In genomic region chr22:31133911-31134310, GRCh38 we compare ENCODE assay signal across 31 cellular contexts. TPM values are rescaled to one million over a fixed set of nuclear protein-coding genes. Genes with fewer than 3 reads are reported as not detected.
DNase-seq lines count a peak whose midpoint lies in the region; ATAC-seq, FAIRE-seq and TF ChIP-seq lines count a peak whose summit lies in the region.
"Had no signal": no experiment of that assay in that cellular context is flagged by ENCODE, and none has a peak within 500 bp of the region (broad histone marks: within the 10 kb centered on the region; RNA-seq: fewer than 3 reads in every experiment).

No MANE protein-coding gene starts in this region.

- H3K4me3 ChIP-seq in SK-N-SH (ENCODE audit: low read depth in 2 of 2, low read length in 1 of 2) (no peak overlapping the region), SJCRH30 (no peak overlapping the region), OCI-LY7 (ENCODE audit: low read depth, low read length, poor library complexity, severe bottlenecking) (no peak overlapping the region)
- H3K4me3 ChIP-seq: GM12878, SK-N-MC had no signal

- DNase-seq in SK-N-SH (peak; percentile 17), frontal cortex (ENCODE audit: low spot score in 2 of 2) (peak; percentile 3 to 11), posterior vena cava (ENCODE audit: low spot score) (peak; percentile 72), SJCRH30 (no peak), OCI-LY7 (ENCODE audit: low spot score) (no peak)
- DNase-seq: 8988T; ACHN; CD4-positive, CD25-positive, alpha-beta regulatory T cell; DMS 273 treated with DMSO at 0.1 percent for 48 hours; DMS79; EL; GDM1; IMR-90; KG1; MM.1S; NCI-H2029; NCI-H446; NCI-H524 treated with DMSO at 0.1 percent for 48 hours; NCI-H82; NK-92 treated with Interleukin-12 subunit alpha and Interleukin-12 subunit beta, amount 100 ng/mL, for 24 hours; SHP77 treated with DMSO at 0.1 percent for 48 hours had no signal

- no peak for FAIRE-seq in frontal cortex (lab: Jason Lieb, UNC)
- FAIRE-seq: GM12878, H1, HTR-8/SVneo had no signal

- H3K9me3 ChIP-seq in SK-N-SH (no peaks in the 10 kb centered on the region), SJCRH30 (replicated peaks) (no peaks in the 10 kb centered on the region), OCI-LY7 (ENCODE audit: low read length) (no peaks in the 10 kb centered on the region)

- H3K79me2 ChIP-seq in SK-N-SH (ENCODE audit: insufficient read depth) = no peaks in the 10 kb centered on the region
- H3K79me2 ChIP-seq in OCI-LY7 (ENCODE audit: insufficient read depth, low read depth, low read length) = no peaks in the 10 kb centered on the region

- no peak for TF ChIP-seq RAD21 in SK-N-SH (IDR thresholded peaks at IDR 0.05; ENCODE audit: low read length)

- H3K4me2 ChIP-seq in SK-N-SH (no peak overlapping the region), OCI-LY7 (ENCODE audit: low read length) (no peak overlapping the region)

- H2AFZ ChIP-seq in SK-N-SH (ENCODE audit: low read depth) = no peak overlapping the region
- H2AFZ ChIP-seq in OCI-LY7 (ENCODE audit: low read length) = no peak overlapping the region

- H3K27ac ChIP-seq in SK-N-SH (ENCODE audit: low read depth in 2 of 2, low read length in 1 of 2) (no peak overlapping the region), SJCRH30 (no peak overlapping the region), OCI-LY7 (ENCODE audit: low read depth, low read length, poor library complexity, severe bottlenecking) (no peak overlapping the region)
- H3K27ac ChIP-seq: RWPE1, SK-N-MC had no signal

- no peak overlapping the region for H3K9ac ChIP-seq in SK-N-SH

- CTCF ChIA-PET in SK-N-SH (lab: Yijun Ruan, JAX) = interaction anchor here (3.3 kb wide), 1 partner anchor 26 kb away, joined by 14 read pairs; the partner anchor contains the start of gene SELENOM
- CTCF ChIA-PET in OCI-LY7 (lab: Charles Lee; ENCODE audit: unreplicated experiment) = interaction anchor here (0.6 kb wide), 1 partner anchor 1111 kb away, joined by 5 read pairs; no protein-coding TSS in a partner anchor

- POLR2A ChIA-PET in SK-N-SH (lab: Yijun Ruan, JAX) = no interaction called here
- POLR2A ChIA-PET in OCI-LY7 (lab: Charles Lee) = no interaction called here

- BruUV-seq in OCI-LY7 (replicated peaks; lab: Mats Ljungman, UMichigan) = no TSS peak

- H3K27me3 ChIP-seq in SK-N-SH (ENCODE audit: insufficient read depth) (peaks cover 3% of the 10 kb centered on the region; the same call in 1 of the 2 replicates), SJCRH30 (no peaks in the 10 kb centered on the region)

- TF ChIP-seq CTCF in SK-N-SH (IDR thresholded peaks at IDR 0.05) = no peak
- no peak for TF ChIP-seq CTCF in OCI-LY7 (conservative IDR thresholded peaks at IDR 0.05; ENCODE audit: low read length)

- H3K9me2 ChIP-seq in SK-N-SH (no peaks in the 10 kb centered on the region), OCI-LY7 (ENCODE audit: insufficient read depth, low read length) (no peaks in the 10 kb centered on the region)

- H3K36me3 ChIP-seq in SK-N-SH (replicated peaks in 1 of 2; ENCODE audit: control insufficient read depth in 1 of 2, insufficient read depth in 2 of 2, low read length in 1 of 2) = no peaks in the 10 kb centered on the region
- H3K36me3 ChIP-seq in SJCRH30 = no peaks in the 10 kb centered on the region
- H3K36me3 ChIP-seq in OCI-LY7 (ENCODE audit: insufficient read depth, low read length) = no peaks in the 10 kb centered on the region

- peaks cover 6% of the 10 kb centered on the region for H3F3A ChIP-seq in SK-N-SH (replicated peaks; ENCODE audit: insufficient read depth)

- ATAC-seq in SK-N-SH treated with all-trans-retinoic acid at 6 μM for 48 hours = no peak
- ATAC-seq in GM19467 (IDR thresholded peaks at IDR 0.05; ENCODE audit: unreplicated experiment) = no peak
- ATAC-seq in HG03039 (IDR thresholded peaks at IDR 0.05; ENCODE audit: unreplicated experiment) = no peak
- ATAC-seq: GM12878, HCT116, Panc1 had no signal

- 100% methylated on average over 1 of the region's 19 CpGs for WGBS in SK-N-SH (ENCODE audit: low lambda C conversion rate)

- no peaks in the 10 kb centered on the region; a peak in 1 of 4 replicates for H3K4me1 ChIP-seq in SK-N-SH (ENCODE audit: control insufficient read depth in 1 of 2, insufficient read depth in 2 of 2, low read depth in 1 of 2, low read length in 1 of 2)
- H3K4me1 ChIP-seq in SJCRH30 = no peaks in the 10 kb centered on the region; the same call in 1 of the 2 replicates
- H3K4me1 ChIP-seq in OCI-LY7 (ENCODE audit: insufficient read depth, low read length, poor library complexity, severe bottlenecking) = no peaks in the 10 kb centered on the region

- TF ChIP-seq EP300 in SK-N-SH (IDR thresholded peaks at IDR 0.05; ENCODE audit: borderline replicate concordance in 1 of 2, low read depth in 1 of 2, low read length in 1 of 2) = no peak

- H4K20me1 ChIP-seq in SK-N-SH (ENCODE audit: insufficient read depth) = no peaks in the 10 kb centered on the region
- H4K20me1 ChIP-seq in OCI-LY7 (ENCODE audit: insufficient read depth, low read length) = no peaks in the 10 kb centered on the region

- intact Hi-C loops in posterior vena cava (cut with DNase I) = no loop called here
- intact Hi-C loops in OCI-LY7 (cut with micrococcal nuclease; ENCODE audit: unreplicated experiment) = no loop called here

TF ChIP-seq in SK-N-SH, 30 proteins besides CTCF, POLR2A, EP300 and RAD21 (continues in another document):
- TF ChIP-seq USF1 (IDR thresholded peaks at IDR 0.05; ENCODE audit: borderline replicate concordance, low read depth) = no peak
- TF ChIP-seq FOXM1 (IDR thresholded peaks at IDR 0.05; ENCODE audit: low read depth) = no peak
- no peak for TF ChIP-seq MEF2A (IDR thresholded peaks at IDR 0.05; ENCODE audit: borderline replicate concordance, low read depth)
- no peak for TF ChIP-seq GATA2 (CRISPR knock-in tag; IDR thresholded peaks at IDR 0.05)
- TF ChIP-seq YY1 (IDR thresholded peaks at IDR 0.05; ENCODE audit: low read depth) = no peak
- no peak for TF ChIP-seq TAF1 (IDR thresholded peaks at IDR 0.05; ENCODE audit: borderline replicate concordance, low read depth, low read length)

TF ChIP-seq in SK-N-SH treated with all-trans-retinoic acid at 6 μM for 48 hours, 23 proteins besides CTCF, POLR2A, EP300 and RAD21 (continues in another document):
- TF ChIP-seq TOX (CRISPR knock-in tag; IDR thresholded peaks at IDR 0.05; ENCODE audit: borderline replicate concordance) = no peak
- no peak for TF ChIP-seq GLIS3 (CRISPR knock-in tag; IDR thresholded peaks at IDR 0.05)
- TF ChIP-seq ESRRG (CRISPR knock-in tag; IDR thresholded peaks at IDR 0.05) = no peak
- no peak for TF ChIP-seq ISL1 (CRISPR knock-in tag; IDR thresholded peaks at IDR 0.05)
- TF ChIP-seq SNAI2 (CRISPR knock-in tag; IDR thresholded peaks at IDR 0.05) = no peak
- no peak for TF ChIP-seq POU6F1 (CRISPR knock-in tag; IDR thresholded peaks at IDR 0.05; ENCODE audit: borderline replicate concordance, low read depth)
- TF ChIP-seq ZFP30 (CRISPR knock-in tag; IDR thresholded peaks at IDR 0.05) = no peak
- no peak for TF ChIP-seq ZFP3 (CRISPR knock-in tag; IDR thresholded peaks at IDR 0.05)

RNA-seq across cellular contexts. Expression of gene PLA2G3, which starts 6.4 kb away (rescaled TPM):
- not detected in 2 replicates for polyA plus RNA-seq in SK-N-SH (2012; rRNA removed)
- not detected in 2 replicates for polyA plus RNA-seq in SK-N-SH (2012; cell fraction: cytosol; rRNA removed)
- not detected in 2 replicates for polyA plus RNA-seq in SK-N-SH (2012; cell fraction: nucleus; rRNA removed)
- total RNA-seq in frontal cortex = under 0.01 TPM
- total RNA-seq in posterior vena cava = not detected
- 0.61 and 0.87 TPM in 2 replicates for total RNA-seq in SJCRH30 (2014; rRNA removed; shearing (Covaris generic))
- total RNA-seq in OCI-LY7 (2014; rRNA removed; shearing (Covaris generic)) = not detected in 2 replicates
- total RNA-seq in OCI-LY7 (2022) = not detected in 2 replicates
- total RNA-seq: CD4-positive, CD25-positive, alpha-beta regulatory T cell; GM12878 had no signal
- polyA plus RNA-seq: CD4-positive, CD25-positive, alpha-beta regulatory T cell had no signal

RNA-seq across cellular contexts. Expression of gene INPP5J, which starts 11.1 kb away (rescaled TPM):
- 3.2 TPM in 2 replicates for polyA plus RNA-seq in SK-N-SH (2012; rRNA removed)
- 0.73 and 1.2 TPM in 2 replicates for polyA plus RNA-seq in SK-N-SH (2012; cell fraction: cytosol; rRNA removed)
- polyA plus RNA-seq in SK-N-SH (2012; cell fraction: nucleus; rRNA removed) = 14.7 and 18.9 TPM in 2 replicates
- total RNA-seq in frontal cortex = 2.0 TPM
- under 1 TPM; 0.52 to 0.74 TPM for total RNA-seq in posterior vena cava
- total RNA-seq in SJCRH30 (2014; rRNA removed; shearing (Covaris generic)) = 0.10 and 0.12 TPM in 2 replicates
- not detected in 2 replicates for total RNA-seq in OCI-LY7 (2014; rRNA removed; shearing (Covaris generic))
- total RNA-seq in OCI-LY7 (2022) = 7.0 and 7.5 TPM in 2 replicates
- total RNA-seq: CD4-positive, CD25-positive, alpha-beta regulatory T cell had no signal

RNA-seq across cellular contexts. Expression of gene RNF185, which starts 26.1 kb away (rescaled TPM):
- polyA plus RNA-seq in SK-N-SH (2012; rRNA removed) = 21.7 and 32.1 TPM in 2 replicates
- 18.4 and 24.3 TPM in 2 replicates for polyA plus RNA-seq in SK-N-SH (2012; cell fraction: cytosol; rRNA removed)
- polyA plus RNA-seq in SK-N-SH (2012; cell fraction: nucleus; rRNA removed) = 22.4 and 31.8 TPM in 2 replicates
- total RNA-seq in frontal cortex (27.7 TPM), posterior vena cava (10 to 100 TPM; 31.7 to 33.7 TPM), OCI-LY7 (2022) (17.1 and 19.5 TPM in 2 replicates)
- total RNA-seq in SJCRH30 (2014; rRNA removed; shearing (Covaris generic)) = 23.3 and 24.2 TPM in 2 replicates
- total RNA-seq in OCI-LY7 (2014; rRNA removed; shearing (Covaris generic)) = 14.3 and 17.7 TPM in 2 replicates

RNA-seq across cellular contexts. Expression of gene SELENOM, which starts 26.5 kb away (rescaled TPM):
- 97.1 and 117 TPM in 2 replicates for polyA plus RNA-seq in SK-N-SH (2012; rRNA removed)
- polyA plus RNA-seq in SK-N-SH (2012; cell fraction: cytosol; rRNA removed) = 55.2 and 84.3 TPM in 2 replicates
- 81.0 and 129 TPM in 2 replicates for polyA plus RNA-seq in SK-N-SH (2012; cell fraction: nucleus; rRNA removed)
- total RNA-seq in frontal cortex (11.8 TPM), posterior vena cava (100 to 1,000 TPM; 535 to 575 TPM), OCI-LY7 (2022) (0.55 and 1.8 TPM in 2 replicates)
- total RNA-seq in SJCRH30 (2014; rRNA removed; shearing (Covaris generic)) = 0.24 TPM in 1 of 2 replicates, not detected in the other
- 1.4 TPM in 1 of 2 replicates, not detected in the other for total RNA-seq in OCI-LY7 (2014; rRNA removed; shearing (Covaris generic))

RNA-seq across cellular contexts. Expression of gene SMTN, which starts 52.8 kb away (rescaled TPM):
- polyA plus RNA-seq in SK-N-SH (2012; rRNA removed) = 12.5 and 30.4 TPM in 2 replicates
- 9.1 and 14.9 TPM in 2 replicates for polyA plus RNA-seq in SK-N-SH (2012; cell fraction: cytosol; rRNA removed)
- 70.2 and 73.7 TPM in 2 replicates for polyA plus RNA-seq in SK-N-SH (2012; cell fraction: nucleus; rRNA removed)
- total RNA-seq in frontal cortex = 9.0 TPM
- 100 to 1,000 TPM; 511 to 666 TPM for total RNA-seq in posterior vena cava
- 33.5 and 34.2 TPM in 2 replicates for total RNA-seq in SJCRH30 (2014; rRNA removed; shearing (Covaris generic))
- 13.5 and 16.9 TPM in 2 replicates for total RNA-seq in OCI-LY7 (2014; rRNA removed; shearing (Covaris generic))
- total RNA-seq in OCI-LY7 (2022) = 35.4 and 50.8 TPM in 2 replicates

Comparison
In these comparisons a context has a peak if more than half of its experiments do, and no peak if none do; other contexts are left out.
1. DNase-seq: peak in SK-N-SH (single experiment), frontal cortex (2 of 2) and posterior vena cava (single experiment); none in SJCRH30 (0 of 2) and OCI-LY7 (single experiment).